In the genomic region with DNA sequence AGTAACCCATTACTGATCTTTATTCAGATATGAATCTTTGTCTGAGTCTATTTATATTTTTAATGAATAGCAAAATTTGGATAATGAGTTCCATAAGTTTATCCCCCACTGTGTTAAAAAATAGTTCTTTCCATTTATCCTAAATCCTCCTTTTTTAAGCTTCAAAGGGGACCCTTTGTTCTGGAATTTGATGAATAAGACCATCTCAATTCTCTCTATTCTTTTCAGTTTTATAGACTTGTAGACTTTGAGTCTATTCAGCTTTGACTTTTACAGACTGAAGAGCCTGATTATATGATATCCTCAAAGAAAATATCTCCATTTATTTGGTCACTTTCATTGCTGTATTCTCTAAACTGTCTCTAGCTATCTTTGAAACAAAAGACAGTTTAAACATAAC, we compare ENCODE assay signal across 28 cellular contexts.
"Had no signal": no experiment of that assay in that cellular context is flagged by ENCODE, and none has a peak within 500 bp of the region (broad histone marks: within the 10 kb centered on the region; RNA-seq: fewer than 3 reads in every experiment).

No MANE protein-coding gene starts in this region.

- FAIRE-seq: colon, endometrium, endothelial cell of umbilical vein, frontal cortex had no signal

- H3K27ac ChIP-seq: colonic mucosa, coronary artery, dorsolateral prefrontal cortex, epithelial cell of prostate, esophagus muscularis mucosa, esophagus squamous epithelium, foreskin keratinocyte, gastrocnemius medialis, gastroesophageal sphincter, heart left ventricle, heart right ventricle had no signal

- H3K4me1 ChIP-seq: colonic mucosa, esophagus muscularis mucosa, esophagus squamous epithelium, foreskin keratinocyte, gastrocnemius medialis, gastroesophageal sphincter, heart left ventricle, heart right ventricle had no signal

- H3K36me3 ChIP-seq: colonic mucosa, esophagus muscularis mucosa, esophagus squamous epithelium, gastrocnemius medialis, gastroesophageal sphincter, heart left ventricle, heart right ventricle had no signal

- ATAC-seq: effector memory CD8-positive, alpha-beta T cell; esophagus mucosa; foreskin keratinocyte; gastrocnemius medialis; gastroesophageal sphincter; heart left ventricle; heart right ventricle had no signal

- DNase-seq: colonic mucosa; cortex of kidney; dermis blood vessel endothelial cell; dorsolateral prefrontal cortex; effector CD4-positive, alpha-beta T cell; effector CD8-positive, alpha-beta T cell; effector memory CD4-positive, alpha-beta T cell; effector memory CD8-positive, alpha-beta T cell; endodermal cell; erythroblast; esophagus squamous epithelium; foreskin fibroblast; foreskin keratinocyte; foreskin melanocyte; gastrocnemius medialis; glutamatergic neuron; head of caudate nucleus; heart left ventricle; heart right ventricle had no signal

- H3K27me3 ChIP-seq: colonic mucosa, dorsolateral prefrontal cortex, esophagus muscularis mucosa, esophagus squamous epithelium, foreskin keratinocyte, gastrocnemius medialis, gastroesophageal sphincter, heart left ventricle, heart right ventricle had no signal

- H3K9me3 ChIP-seq: colonic mucosa, esophagus muscularis mucosa, esophagus squamous epithelium, gastrocnemius medialis, gastroesophageal sphincter, heart left ventricle, heart right ventricle had no signal

- H3K4me3 ChIP-seq: colonic mucosa, coronary artery, dorsolateral prefrontal cortex, esophagus muscularis mucosa, esophagus squamous epithelium, gastrocnemius medialis, gastroesophageal sphincter, heart left ventricle, heart right ventricle had no signal
